ENCODE assay signal across 9 cellular contexts in genomic region chr3:27758083-27758482, GRCh38. TPM values are rescaled to one million over a fixed set of nuclear protein-coding genes. Genes with fewer than 3 reads are reported as not detected.
DNase-seq lines count a peak whose midpoint lies in the region; ATAC-seq, FAIRE-seq and TF ChIP-seq lines count a peak whose summit lies in the region.
"Had no signal": no experiment of that assay in that cellular context is flagged by ENCODE, and none has a peak within 500 bp of the region (broad histone marks: within the 10 kb centered on the region; RNA-seq: fewer than 3 reads in every experiment).

No MANE protein-coding gene starts in this region.

- ATAC-seq in left lung = peak; percentile 47
- no peak for ATAC-seq in HG03108 (IDR thresholded peaks at IDR 0.05; ENCODE audit: unreplicated experiment)
- ATAC-seq in heart right ventricle = no peak
- ATAC-seq in left ventricle myocardium superior = no peak

- TF ChIP-seq CTCF in AG09319 (IDR thresholded peaks at IDR 0.05; ENCODE audit: low read depth, low read length) (no peak; the same call in 1 of the 2 replicates), adrenal gland (IDR thresholded peaks at IDR 0.05) (no peak), left lung (IDR thresholded peaks at IDR 0.05) (no peak), heart right ventricle (IDR thresholded peaks at IDR 0.05) (no peak)

- 40 to 61% (median 53%) methylated on average over 1 of the region's 1 CpG for WGBS in adrenal gland, 4 donors
- 90 to 91% methylated on average over 1 of the region's 1 CpG for WGBS in heart right ventricle, 2 donors

- H3K27ac ChIP-seq in adrenal gland = peak overlapping the region in 3 of 5 donors; percentile 19 to 75 (median 58)
- no peak overlapping the region for H3K27ac ChIP-seq in left lung
- no peak overlapping the region for H3K27ac ChIP-seq in heart right ventricle

- H3K4me3 ChIP-seq in adrenal gland (no peak overlapping the region), left lung (no peak overlapping the region), heart right ventricle (no peak overlapping the region)

- H3K36me3 ChIP-seq in adrenal gland (replicated peaks in 1 of 2) (no peaks in the 10 kb centered on the region), left lung (no peaks in the 10 kb centered on the region), heart right ventricle (no peaks in the 10 kb centered on the region)

- TF ChIP-seq POLR2A in adrenal gland (IDR thresholded peaks at IDR 0.05) = no peak

- H3K27me3 ChIP-seq in adrenal gland (no peaks in the 10 kb centered on the region), left lung (no peaks in the 10 kb centered on the region), heart right ventricle (peaks cover 0 to 10% (median 0%) of the 10 kb centered on the region in 7 donors)

- H3K9me3 ChIP-seq in adrenal gland (replicated peaks in 1 of 3) (no peaks in the 10 kb centered on the region), left lung (no peaks in the 10 kb centered on the region), heart right ventricle (no peaks in the 10 kb centered on the region)

- intact Hi-C loops in adrenal gland (cut with DNase I) (no loop called here), left lung (cut with DNase I) (no loop called here), heart right ventricle (cut with DNase I) (no loop called here), left ventricle myocardium superior (cut with micrococcal nuclease) (no loop called here)

- H3K4me1 ChIP-seq in adrenal gland (replicated peaks in 1 of 2) (peaks cover 0 to 8% of the 10 kb centered on the region in 2 donors), left lung (no peaks in the 10 kb centered on the region), heart right ventricle (no peaks in the 10 kb centered on the region)

- DNase-seq in AG09319 (ENCODE audit: extremely low read depth, low read depth) (peak; percentile 31), HS-27A (ENCODE audit: low read depth) (peak; percentile 41), adrenal gland (peak; percentile 60 to 87 (median 76)), left lung (no peak), heart right ventricle (no peak), left ventricle myocardium superior (no peak), GM19239 (ENCODE audit: insufficient read length, low spot score) (no peak)
- DNase-seq: NCI-H1092 treated with DMSO at 0.1 percent for 48 hours had no signal

- FAIRE-seq in GM19239 (lab: Jason Lieb, UNC) = no peak

RNA-seq across cellular contexts. Expression of gene EOMES, which starts 36.0 kb away (rescaled TPM):
- total RNA-seq in adrenal gland = 1 to 10 TPM in 1 of 8 donors, under 1 TPM in 7; 0.21 to 1.2 (median 0.45) TPM
- under 1 TPM; 0.10 to 0.55 (median 0.16) TPM for polyA plus RNA-seq in adrenal gland
- total RNA-seq in left lung = under 1 TPM; 0.26 to 0.94 TPM
- total RNA-seq in heart right ventricle = under 1 TPM in 7 of 10 donors, not detected in 3; 0.09 to 0.76 (median 0.19) TPM
- polyA plus RNA-seq in heart right ventricle = under 1 TPM; 0.01 to 0.07 TPM
- total RNA-seq in left ventricle myocardium superior = 0.17 TPM

Comparison
In these comparisons a context has a peak if more than half of its experiments do, and no peak if none do; other contexts are left out.
1. DNase-seq: peak in AG09319 (single experiment), HS-27A (single experiment) and adrenal gland (7 of 7); none in left lung (0 of 2), heart right ventricle (0 of 2), left ventricle myocardium superior (single experiment) and GM19239 (single experiment).
2. H3K27ac ChIP-seq: peak in adrenal gland (3 of 5); none in left lung (0 of 2) and heart right ventricle (0 of 10).